Comparison of ENCODE assay signal across 9 cellular contexts in genomic region chr1:1401457-1402010, GRCh38. TPM values are rescaled to one million over a fixed set of nuclear protein-coding genes. Genes with fewer than 3 reads are reported as not detected.
A peak's percentile ranks its signal among the peaks of the same experiment; 100 is the strongest.
DNase-seq lines count a peak whose midpoint lies in the region; ATAC-seq and TF ChIP-seq lines count a peak whose summit lies in the region.
"Had no signal": no experiment of that assay in that cellular context is flagged by ENCODE, and none has a peak within 500 bp of the region (broad histone marks: within the 10 kb centered on the region; RNA-seq: fewer than 3 reads in every experiment).

No MANE protein-coding gene starts in this region.

- peak overlapping the region; percentile 90 for H3K4me3 ChIP-seq in OCI-LY7 (ENCODE audit: low read depth, low read length, poor library complexity, severe bottlenecking)

- no peaks in the 10 kb centered on the region for H3K27me3 Mint-ChIP-seq in activated CD4-positive, alpha-beta T cell treated with anti-CD3 and anti-CD28 coated beads, Interleukin-2, amount 10 ng/mL, durations not matched to agents 7 days and 5 days
- no peaks in the 10 kb centered on the region for H3K27me3 Mint-ChIP-seq in central memory CD8-positive, alpha-beta T cell
- H3K27me3 Mint-ChIP-seq in progenitor cell of endocrine pancreas: no peaks in the 10 kb centered on the region

- no peaks in the 10 kb centered on the region for H3K9me3 ChIP-seq in OCI-LY7 (ENCODE audit: low read length)

- POLR2A ChIA-PET in activated CD4-positive, alpha-beta T cell treated with anti-CD3 and anti-CD28 coated beads, Interleukin-2, amount 10 ng/mL, durations not matched to agents 7 days and 5 days (lab: Charles Lee): no interaction called here
- POLR2A ChIA-PET in OCI-LY7 (lab: Charles Lee): no interaction called here

- H2AFZ ChIP-seq in OCI-LY7 (ENCODE audit: low read length): no peak overlapping the region

- H4K20me1 ChIP-seq in OCI-LY7 (ENCODE audit: insufficient read depth, low read length): no peaks in the 10 kb centered on the region

- no TSS peak for BruUV-seq in OCI-LY7 (replicated peaks; lab: Mats Ljungman, UMichigan)

- H3K36me3 Mint-ChIP-seq in activated CD4-positive, alpha-beta T cell treated with anti-CD3 and anti-CD28 coated beads, Interleukin-2, amount 10 ng/mL, durations not matched to agents 7 days and 5 days (ENCODE audit: low read depth): peaks cover 55% of the 10 kb centered on the region
- H3K36me3 Mint-ChIP-seq in central memory CD8-positive, alpha-beta T cell (ENCODE audit: insufficient read depth): peaks cover 63% of the 10 kb centered on the region
- peaks cover 22% of the 10 kb centered on the region for H3K36me3 Mint-ChIP-seq in progenitor cell of endocrine pancreas (ENCODE audit: insufficient read depth)

- no peaks in the 10 kb centered on the region for H3K9me2 ChIP-seq in OCI-LY7 (ENCODE audit: insufficient read depth, low read length)

- CTCF ChIA-PET in activated CD4-positive, alpha-beta T cell treated with anti-CD3 and anti-CD28 coated beads, Interleukin-2, amount 10 ng/mL, durations not matched to agents 7 days and 5 days (lab: Charles Lee): interaction anchor here (0.6 kb wide), 1 partner anchor 406 kb away, joined by 3 read pairs; no protein-coding TSS in a partner anchor
- CTCF ChIA-PET in OCI-LY7 (lab: Charles Lee; ENCODE audit: unreplicated experiment): no interaction called here

- H3K4me3 Mint-ChIP-seq in activated CD4-positive, alpha-beta T cell treated with anti-CD3 and anti-CD28 coated beads, Interleukin-2, amount 10 ng/mL, durations not matched to agents 7 days and 5 days: peak overlapping the region; percentile 80
- H3K4me3 Mint-ChIP-seq in central memory CD8-positive, alpha-beta T cell: peak overlapping the region; percentile 91
- peak overlapping the region; percentile 57 for H3K4me3 Mint-ChIP-seq in progenitor cell of endocrine pancreas (ENCODE audit: low read depth)

- peak overlapping the region; percentile 95; the same call in 1 of the 2 replicates for H3K4me2 ChIP-seq in OCI-LY7 (ENCODE audit: low read length)

- H3K36me3 ChIP-seq in OCI-LY7 (ENCODE audit: insufficient read depth, low read length): peaks cover 87% of the 10 kb centered on the region

- no peak for ATAC-seq in central memory CD8-positive, alpha-beta T cell (replicated peaks; ENCODE audit: extremely low read depth, poor library complexity, severe bottlenecking)

- H3K27ac ChIP-seq in OCI-LY7 (ENCODE audit: low read depth, low read length, poor library complexity, severe bottlenecking): no peak overlapping the region

- no peak for DNase-seq in activated CD4-positive, alpha-beta T cell treated with anti-CD3 and anti-CD28 coated beads, Interleukin-2, amount 10 ng/mL, durations not matched to agents 7 days and 5 days
- no peak for DNase-seq in activated CD4-positive, alpha-beta T cell treated with anti-CD3 and anti-CD28 coated beads, Interleukin-2, amount 50 U/mL, for 48 hours
- DNase-seq in OCI-LY7 (ENCODE audit: low spot score) (no peak), progenitor cell of endocrine pancreas (ENCODE audit: low spot score, unreplicated experiment) (no peak), NCI-H345 treated with DMSO at 0.1 percent for 48 hours (lab: John Stamatoyannopoulos, UW; ENCODE audit: unreplicated experiment) (no peak), DMS153 (lab: John Stamatoyannopoulos, UW) (no peak), ureter (ENCODE audit: low spot score) (no peak)
- DNase-seq in central memory CD8-positive, alpha-beta T cell (ENCODE audit: low spot score in 2 of 2): no peak
- DNase-seq: activated CD4-positive, CD25-positive, alpha-beta regulatory T cell treated with anti-CD3 and anti-CD28 coated beads, Interleukin-2, amount 50 U/mL, for 72 hours had no signal

- H3K4me1 ChIP-seq in OCI-LY7 (ENCODE audit: insufficient read depth, low read length, poor library complexity, severe bottlenecking): peaks cover 40% of the 10 kb centered on the region

- peaks cover 61% of the 10 kb centered on the region for H3K4me1 Mint-ChIP-seq in activated CD4-positive, alpha-beta T cell treated with anti-CD3 and anti-CD28 coated beads, Interleukin-2, amount 10 ng/mL, durations not matched to agents 7 days and 5 days
- H3K4me1 Mint-ChIP-seq in central memory CD8-positive, alpha-beta T cell: peaks cover 46% of the 10 kb centered on the region
- peaks cover 20% of the 10 kb centered on the region for H3K4me1 Mint-ChIP-seq in progenitor cell of endocrine pancreas (ENCODE audit: low read depth)

- H3K27ac Mint-ChIP-seq in activated CD4-positive, alpha-beta T cell treated with anti-CD3 and anti-CD28 coated beads, Interleukin-2, amount 10 ng/mL, durations not matched to agents 7 days and 5 days: peak overlapping the region; percentile 74
- H3K27ac Mint-ChIP-seq in central memory CD8-positive, alpha-beta T cell (ENCODE audit: low read depth): peak overlapping the region; percentile 38
- H3K27ac Mint-ChIP-seq in progenitor cell of endocrine pancreas: no peak overlapping the region

- H3K9me3 Mint-ChIP-seq in activated CD4-positive, alpha-beta T cell treated with anti-CD3 and anti-CD28 coated beads, Interleukin-2, amount 10 ng/mL, durations not matched to agents 7 days and 5 days: no peaks in the 10 kb centered on the region
- H3K9me3 Mint-ChIP-seq in central memory CD8-positive, alpha-beta T cell: no peaks in the 10 kb centered on the region
- no peaks in the 10 kb centered on the region for H3K9me3 Mint-ChIP-seq in progenitor cell of endocrine pancreas (ENCODE audit: low read depth)

- intact Hi-C loops in OCI-LY7 (cut with micrococcal nuclease; ENCODE audit: unreplicated experiment): no loop called here

- no peak for TF ChIP-seq CTCF in OCI-LY7 (conservative IDR thresholded peaks at IDR 0.05; ENCODE audit: low read length)
- TF ChIP-seq CTCF in progenitor cell of endocrine pancreas (IDR thresholded peaks at IDR 0.05; ENCODE audit: unreplicated experiment): no peak

- peaks cover 68% of the 10 kb centered on the region for H3K79me2 ChIP-seq in OCI-LY7 (ENCODE audit: insufficient read depth, low read depth, low read length)

RNA-seq across cellular contexts. Expression of gene CCNL2, which starts 2.4 kb away (rescaled TPM):
- total RNA-seq in activated CD4-positive, alpha-beta T cell treated with anti-CD3 and anti-CD28 coated beads, Interleukin-2, amount 10 ng/mL, durations not matched to agents 7 days and 5 days: 100 to 1,000 TPM; 122 to 131 TPM
- 297 and 307 TPM in 2 replicates for total RNA-seq in OCI-LY7 (2014; rRNA removed; shearing (Covaris generic))
- total RNA-seq in OCI-LY7 (2022) (213 and 238 TPM in 2 replicates), progenitor cell of endocrine pancreas (381 and 386 TPM in 2 replicates), ureter (259 TPM)

RNA-seq across cellular contexts. Expression of gene MRPL20, which starts 5.6 kb away (rescaled TPM):
- total RNA-seq in activated CD4-positive, alpha-beta T cell treated with anti-CD3 and anti-CD28 coated beads, Interleukin-2, amount 10 ng/mL, durations not matched to agents 7 days and 5 days: 100 to 1,000 TPM in 1 of 2 experiments, 10 to 100 TPM in 1; 98.6 to 107 TPM
- total RNA-seq in OCI-LY7 (2014; rRNA removed; shearing (Covaris generic)): 165 and 196 TPM in 2 replicates
- total RNA-seq in OCI-LY7 (2022): 116 and 143 TPM in 2 replicates
- total RNA-seq in progenitor cell of endocrine pancreas: 104 and 109 TPM in 2 replicates
- 145 TPM for total RNA-seq in ureter

RNA-seq across cellular contexts. Expression of gene ANKRD65, which starts 19.5 kb away (rescaled TPM):
- not detected for total RNA-seq in activated CD4-positive, alpha-beta T cell treated with anti-CD3 and anti-CD28 coated beads, Interleukin-2, amount 10 ng/mL, durations not matched to agents 7 days and 5 days
- not detected in 2 replicates for total RNA-seq in OCI-LY7 (2014; rRNA removed; shearing (Covaris generic))
- total RNA-seq in OCI-LY7 (2022) (not detected in 2 replicates), progenitor cell of endocrine pancreas (15.1 and 18.1 TPM in 2 replicates), ureter (40.9 TPM)

RNA-seq across cellular contexts. Expression of gene AURKAIP1, which starts 26.5 kb away (rescaled TPM):
- total RNA-seq in activated CD4-positive, alpha-beta T cell treated with anti-CD3 and anti-CD28 coated beads, Interleukin-2, amount 10 ng/mL, durations not matched to agents 7 days and 5 days: 100 to 1,000 TPM; 101 to 125 TPM
- 156 and 163 TPM in 2 replicates for total RNA-seq in OCI-LY7 (2014; rRNA removed; shearing (Covaris generic))
- total RNA-seq in OCI-LY7 (2022) (145 and 172 TPM in 2 replicates), progenitor cell of endocrine pancreas (107 TPM in 2 replicates), ureter (102 TPM)

RNA-seq across cellular contexts. Expression of gene VWA1, which starts 34.0 kb away (rescaled TPM):
- total RNA-seq in activated CD4-positive, alpha-beta T cell treated with anti-CD3 and anti-CD28 coated beads, Interleukin-2, amount 10 ng/mL, durations not matched to agents 7 days and 5 days: under 1 TPM; 0.10 to 0.12 TPM
- total RNA-seq in OCI-LY7 (2014; rRNA removed; shearing (Covaris generic)): not detected in 2 replicates
- total RNA-seq in OCI-LY7 (2022): not detected in 2 replicates
- 29.7 and 36.8 TPM in 2 replicates for total RNA-seq in progenitor cell of endocrine pancreas
- total RNA-seq in ureter: 83.3 TPM

Comparison
In these comparisons a context has a peak if more than half of its experiments do, and no peak if none do; other contexts are left out.
1. RNA of gene ANKRD65, which starts 19.5 kb away (total RNA-seq): 40.9 TPM in ureter (single experiment) and 15.1 to 18.1 TPM in progenitor cell of endocrine pancreas; not detected in activated CD4-positive, alpha-beta T cell treated with anti-CD3 and anti-CD28 coated beads, Interleukin-2, amount 10 ng/mL, durations not matched to agents 7 days and 5 days and not detected in OCI-LY7; every median in the first group is over 10 times any median in the second.
2. Peak in every context shown above with its lines, with median percentiles within 50 percentile points of each other: H3K4me3 Mint-ChIP-seq.